31 cellular contexts compared by ENCODE assay signal in genomic region chr4:181618038-181618618, GRCh38.
"Had no signal": no experiment of that assay in that cellular context is flagged by ENCODE, and none has a peak within 500 bp of the region (broad histone marks: within the 10 kb centered on the region; RNA-seq: fewer than 3 reads in every experiment).

No MANE protein-coding gene starts in this region.

- H3K36me3 Mint-ChIP-seq: naive thymus-derived CD4-positive, alpha-beta T cell; natural killer cell; neural progenitor cell; stimulated activated effector memory CD8-positive, alpha-beta T cell treated with anti-CD3 and anti-CD28 coated beads, Interleukin-12 subunit alpha, Interleukin-12 subunit beta, amount 100 ng/mL, for 72 hours; stimulated activated naive B cell treated with anti-CD40 and anti-IgM and Interleukin-4, amounts not matched to agents 10 μg/mL and 1 μg/mL and 100 μg/mL, for 72 hours; type B pancreatic cell had no signal

- ATAC-seq: naive thymus-derived CD4-positive, alpha-beta T cell; natural killer cell; psoas muscle; right cardiac atrium; right lobe of liver; stimulated activated naive B cell treated with anti-CD40 and anti-IgM and Interleukin-4, amounts not matched to agents 10 μg/mL and 1 μg/mL and 100 μg/mL, for 72 hours; stimulated activated naive CD8-positive, alpha-beta T cell treated with anti-CD3 and anti-CD28 coated beads, Interleukin-15, amount 100 ng/mL, for 72 hours; upper lobe of right lung had no signal

- H3K4me3 ChIP-seq: neural progenitor cell, ovary, psoas muscle, right lobe of liver, sigmoid colon, spleen, suprapubic skin, testis, tibial artery, transverse colon, upper lobe of right lung, uterus had no signal

- DNase-seq: naive thymus-derived CD4-positive, alpha-beta T cell; natural killer cell; occipital lobe; ovary; posterior cingulate gyrus; psoas muscle; right cardiac atrium; right lobe of liver; sigmoid colon; small intestine; spleen; stimulated activated CD4-positive, alpha-beta T cell treated with anti-CD3 and anti-CD28 coated beads, Interleukin-12 subunit alpha, Interleukin-12 subunit beta, amount 100 ng/mL, for 4 hours; stimulated activated CD4-positive, alpha-beta T cell treated with anti-CD3 and anti-CD28 coated beads, Interleukin-2, amount 100 ng/mL, for 24 hours; stimulated activated CD4-positive, alpha-beta T cell treated with anti-CD3 and anti-CD28 coated beads, Interleukin-2, amount 100 ng/mL, for 48 hours; stimulated activated CD4-positive, alpha-beta T cell treated with anti-CD3 and anti-CD28 coated beads, Interleukin-4, amount 100 ng/mL, for 24 hours; stimulated activated naive B cell treated with anti-CD40 and anti-IgM and Interleukin-4, amounts not matched to agents 10 μg/mL and 1 μg/mL and 100 μg/mL, for 72 hours; stimulated activated naive CD4-positive, alpha-beta T cell treated with Interleukin-2 at 50 U/mL for 16 hours; stimulated activated naive CD8-positive, alpha-beta T cell treated with anti-CD3 and anti-CD28 coated beads, Interleukin-15, amount 100 ng/mL, for 72 hours; substantia nigra; testis; tibial artery; transverse colon; upper lobe of right lung; uterus had no signal

- H3K4me1 Mint-ChIP-seq: naive thymus-derived CD4-positive, alpha-beta T cell; natural killer cell; neural progenitor cell; stimulated activated effector memory CD8-positive, alpha-beta T cell treated with anti-CD3 and anti-CD28 coated beads, Interleukin-12 subunit alpha, Interleukin-12 subunit beta, amount 100 ng/mL, for 72 hours; stimulated activated naive B cell treated with anti-CD40 and anti-IgM and Interleukin-4, amounts not matched to agents 10 μg/mL and 1 μg/mL and 100 μg/mL, for 72 hours; stimulated activated naive CD8-positive, alpha-beta T cell treated with anti-CD3 and anti-CD28 coated beads, Interleukin-15, amount 100 ng/mL, for 72 hours had no signal

- H3K4me1 ChIP-seq: neural progenitor cell, parathyroid adenoma, psoas muscle, right lobe of liver, sigmoid colon, spleen, suprapubic skin, testis, tibial artery, transverse colon, upper lobe of right lung, uterus had no signal

- H3K27me3 ChIP-seq: neural progenitor cell, ovary, right lobe of liver, sigmoid colon, spleen, suprapubic skin, testis, tibial artery, transverse colon, upper lobe of right lung, uterus had no signal

- H3K79me2 ChIP-seq: parathyroid adenoma had no signal

- H3K27me3 Mint-ChIP-seq: stimulated activated naive B cell treated with anti-CD40 and anti-IgM and Interleukin-4, amounts not matched to agents 10 μg/mL and 1 μg/mL and 100 μg/mL, for 72 hours; stimulated activated naive CD8-positive, alpha-beta T cell treated with anti-CD3 and anti-CD28 coated beads, Interleukin-15, amount 100 ng/mL, for 72 hours had no signal

- H3K9me3 Mint-ChIP-seq: naive thymus-derived CD4-positive, alpha-beta T cell; nephron; neural progenitor cell; stimulated activated naive B cell treated with anti-CD40 and anti-IgM and Interleukin-4, amounts not matched to agents 10 μg/mL and 1 μg/mL and 100 μg/mL, for 72 hours; stimulated activated naive CD8-positive, alpha-beta T cell treated with anti-CD3 and anti-CD28 coated beads, Interleukin-15, amount 100 ng/mL, for 72 hours; type B pancreatic cell had no signal

- H3K36me3 ChIP-seq: neural progenitor cell, ovary, right lobe of liver, sigmoid colon, spleen, suprapubic skin, tibial artery, transverse colon, upper lobe of right lung, uterus had no signal

- H2AFZ ChIP-seq: neural progenitor cell, parathyroid adenoma had no signal

- H3K27ac Mint-ChIP-seq: naive thymus-derived CD4-positive, alpha-beta T cell; natural killer cell; nephron; neural progenitor cell; progenitor cell of endocrine pancreas; stimulated activated effector memory CD8-positive, alpha-beta T cell treated with anti-CD3 and anti-CD28 coated beads, Interleukin-12 subunit alpha, Interleukin-12 subunit beta, amount 100 ng/mL, for 72 hours; stimulated activated naive B cell treated with anti-CD40 and anti-IgM and Interleukin-4, amounts not matched to agents 10 μg/mL and 1 μg/mL and 100 μg/mL, for 72 hours; stimulated activated naive CD8-positive, alpha-beta T cell treated with anti-CD3 and anti-CD28 coated beads, Interleukin-15, amount 100 ng/mL, for 72 hours; type B pancreatic cell had no signal

- H3K4me2 ChIP-seq: neural progenitor cell had no signal

- H3K27ac ChIP-seq: neural progenitor cell, ovary, parathyroid adenoma, psoas muscle, right lobe of liver, sigmoid colon, spleen, suprapubic skin, testis, tibial artery, transverse colon, upper lobe of right lung, uterus had no signal

- H3K4me3 Mint-ChIP-seq: naive thymus-derived CD4-positive, alpha-beta T cell; natural killer cell; nephron; neural progenitor cell; stimulated activated effector memory CD8-positive, alpha-beta T cell treated with anti-CD3 and anti-CD28 coated beads, Interleukin-12 subunit alpha, Interleukin-12 subunit beta, amount 100 ng/mL, for 72 hours; stimulated activated naive B cell treated with anti-CD40 and anti-IgM and Interleukin-4, amounts not matched to agents 10 μg/mL and 1 μg/mL and 100 μg/mL, for 72 hours; stimulated activated naive CD8-positive, alpha-beta T cell treated with anti-CD3 and anti-CD28 coated beads, Interleukin-15, amount 100 ng/mL, for 72 hours; type B pancreatic cell had no signal
